In the genomic region with DNA sequence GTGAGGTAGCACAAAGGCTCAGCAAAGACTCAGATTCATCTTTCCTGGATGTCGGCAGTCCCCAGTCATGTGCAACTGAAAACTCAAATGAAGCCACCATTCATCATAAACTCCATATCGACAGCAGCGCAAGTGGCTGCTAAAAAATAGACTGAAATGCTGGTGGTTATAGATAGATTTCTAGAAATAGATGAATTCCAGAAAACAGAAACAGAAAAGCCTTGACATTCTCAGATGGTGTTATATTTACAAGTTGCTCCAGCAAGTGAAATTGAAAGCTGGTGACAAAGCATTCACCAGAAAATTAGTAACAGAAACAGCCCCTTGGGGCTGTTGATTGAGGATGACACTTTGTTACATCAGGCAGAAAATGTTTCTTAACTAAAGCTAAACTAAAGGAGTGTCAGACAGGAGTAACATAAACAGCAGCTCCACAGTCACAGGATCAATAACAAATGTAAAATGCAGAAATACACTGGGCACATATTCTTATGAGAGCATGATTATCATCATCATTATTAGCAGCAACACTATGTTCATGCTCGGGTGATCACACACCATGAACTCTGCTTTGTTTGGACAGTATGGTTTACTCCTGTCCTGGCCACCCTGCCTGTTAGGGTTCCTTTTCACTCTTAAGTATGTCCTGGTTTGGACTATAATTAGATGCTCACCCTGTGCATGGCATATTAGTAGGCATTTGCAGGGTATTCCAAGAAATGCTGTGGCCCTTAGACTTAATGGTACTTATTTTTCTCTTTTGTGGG, we compare ENCODE assay signal across 11 cellular contexts. TPM values are rescaled to one million over a fixed set of nuclear protein-coding genes. Genes with fewer than 3 reads are reported as not detected.
DNase-seq lines count a peak whose midpoint lies in the region; ATAC-seq, FAIRE-seq and TF ChIP-seq lines count a peak whose summit lies in the region.
"Had no signal": no experiment of that assay in that cellular context is flagged by ENCODE, and none has a peak within 500 bp of the region (broad histone marks: within the 10 kb centered on the region; RNA-seq: fewer than 3 reads in every experiment).

No MANE protein-coding gene starts in this region.

- H3K4me2 ChIP-seq in GM12878 (ENCODE audit: control insufficient read depth, insufficient read depth) (no peak overlapping the region), OCI-LY7 (ENCODE audit: low read length) (no peak overlapping the region)

- WGBS in GM12878 (ENCODE audit: insufficient coverage, insufficient replicate concordance, low lambda C conversion rate, missing lambda C conversion rate) = 51% methylated on average over 4 of the region's 4 CpGs
- 77 to 82% methylated on average over 4 of the region's 4 CpGs for WGBS in thyroid gland, 2 donors

- H3K9ac ChIP-seq in GM12878 (ENCODE audit: control insufficient read depth, insufficient read depth, low read length) = no peak overlapping the region

- H3K9me3 ChIP-seq in GM12878 (replicated peaks; ENCODE audit: control insufficient read depth, insufficient read depth, low read length) (no peaks in the 10 kb centered on the region; the same call in 2 of the 3 replicates), thyroid gland (no peaks in the 10 kb centered on the region), OCI-LY7 (ENCODE audit: low read length) (0 out of 2 replicates have a peak, but pooled peaks cover 5% of the 10 kb centered on the region)

- no peaks in the 10 kb centered on the region for H3K9me2 ChIP-seq in OCI-LY7 (ENCODE audit: insufficient read depth, low read length)

- intact Hi-C loops in GM12878 (cut with micrococcal nuclease; ENCODE audit: unreplicated experiment) (no loop called here), thyroid gland (cut with DNase I) (no loop called here), OCI-LY7 (cut with micrococcal nuclease; ENCODE audit: unreplicated experiment) (no loop called here)

- H3K4me1 ChIP-seq in GM12878 (ENCODE audit: control insufficient read depth, insufficient read depth, low read length) = no peaks in the 10 kb centered on the region
- H3K4me1 ChIP-seq in thyroid gland = no peaks in the 10 kb centered on the region
- no peaks in the 10 kb centered on the region for H3K4me1 ChIP-seq in OCI-LY7 (ENCODE audit: insufficient read depth, low read length, poor library complexity, severe bottlenecking)
- H3K4me1 ChIP-seq: left ventricle myocardium inferior had no signal

- SMC1A ChIA-PET in GM12878 (lab: Charles Lee; ENCODE audit: uncharacterized antibody, unreplicated experiment) = no interaction called here

- no peak for FAIRE-seq in GM12878 (lab: Jason Lieb, UNC)

- H3K27ac ChIP-seq in GM12878 (ENCODE audit: control insufficient read depth, insufficient read depth) (no peak overlapping the region), thyroid gland (no peak overlapping the region), OCI-LY7 (ENCODE audit: low read depth, low read length, poor library complexity, severe bottlenecking) (no peak overlapping the region)
- H3K27ac ChIP-seq: left ventricle myocardium inferior had no signal

- in situ Hi-C loops in GM12878 (cut with MboI) = no loop called here

- CTCF ChIA-PET in GM12878 (lab: Yijun Ruan, JAX) = no interaction called here
- CTCF ChIA-PET in OCI-LY7 (lab: Charles Lee; ENCODE audit: unreplicated experiment) = no interaction called here

- TF ChIP-seq RAD21 in GM12878 (IDR thresholded peaks at IDR 0.05; ENCODE audit: insufficient read depth, low read depth, low read length) = no peak

- RAD21 ChIA-PET in GM12878 (lab: Charles Lee; ENCODE audit: unreplicated experiment) = no interaction called here

- H3K4me3 ChIP-seq in GM12878 (no peak overlapping the region), thyroid gland (replicated peaks in 1 of 3) (no peak overlapping the region), OCI-LY7 (ENCODE audit: low read depth, low read length, poor library complexity, severe bottlenecking) (no peak overlapping the region)
- H3K4me3 ChIP-seq: left ventricle myocardium inferior had no signal

- POLR2A ChIA-PET in GM12878 (lab: Charles Lee) = no interaction called here
- POLR2A ChIA-PET in OCI-LY7 (lab: Charles Lee) = interaction anchor here (1.3 kb wide), 1 partner anchor 11 kb away, joined by 3 read pairs; no protein-coding TSS in a partner anchor

- H3K36me3 ChIP-seq in GM12878 (ENCODE audit: control insufficient read depth in 2 of 2, insufficient read depth in 2 of 2, low read length in 1 of 2) (no peaks in the 10 kb centered on the region), thyroid gland (no peaks in the 10 kb centered on the region), OCI-LY7 (ENCODE audit: insufficient read depth, low read length) (no peaks in the 10 kb centered on the region)
- H3K36me3 ChIP-seq: left ventricle myocardium inferior had no signal

- H3K27me3 ChIP-seq in GM12878 (replicated peaks in 1 of 2; ENCODE audit: control insufficient read depth in 2 of 2, insufficient read depth in 2 of 2, low read length in 1 of 2) (no peaks in the 10 kb centered on the region), thyroid gland (no peaks in the 10 kb centered on the region)

- TF ChIP-seq EP300 in GM12878 (IDR thresholded peaks at IDR 0.05; ENCODE audit: borderline replicate concordance in 1 of 2, control insufficient read depth in 1 of 2, low read depth in 2 of 2, low read length in 2 of 2) = no peak

- H2AFZ ChIP-seq in GM12878 (ENCODE audit: control insufficient read depth, low read depth, low read length) (no peak overlapping the region), OCI-LY7 (ENCODE audit: low read length) (no peak overlapping the region)

- BruUV-seq in GM12878 (replicated peaks; lab: Mats Ljungman, UMichigan) = no TSS peak
- no TSS peak for BruUV-seq in OCI-LY7 (replicated peaks; lab: Mats Ljungman, UMichigan)

- no peak for TF ChIP-seq CTCF in GM12878 (IDR thresholded peaks at IDR 0.05 in 2 of 3, conservative IDR thresholded peaks at IDR 0.05 in 1 of 3; ENCODE audit: control insufficient read depth in 2 of 3, extremely low read depth in 1 of 3, insufficient read depth in 1 of 3, low read depth in 3 of 3, low read length in 3 of 3)
- no peak for TF ChIP-seq CTCF in thyroid gland (IDR thresholded peaks at IDR 0.05)
- no peak for TF ChIP-seq CTCF in OCI-LY7 (conservative IDR thresholded peaks at IDR 0.05; ENCODE audit: low read length)

- H4K20me1 ChIP-seq in GM12878 (ENCODE audit: control insufficient read depth, insufficient read depth) = no peaks in the 10 kb centered on the region
- H4K20me1 ChIP-seq in OCI-LY7 (ENCODE audit: insufficient read depth, low read length) = no peaks in the 10 kb centered on the region

- H3K79me2 ChIP-seq in GM12878 (ENCODE audit: control insufficient read depth, insufficient read depth, low read length) (no peaks in the 10 kb centered on the region), OCI-LY7 (ENCODE audit: insufficient read depth, low read depth, low read length) (no peaks in the 10 kb centered on the region)

- ATAC-seq in GM18907 (IDR thresholded peaks at IDR 0.05; ENCODE audit: unreplicated experiment) (peak; percentile 85), GM21529 (IDR thresholded peaks at IDR 0.05; ENCODE audit: unreplicated experiment) (peak; percentile 89), HG03108 (IDR thresholded peaks at IDR 0.05; ENCODE audit: unreplicated experiment) (peak; percentile 74), GM12878 (peak; percentile 57)

- no peak for DNase-seq in GM12878 (ENCODE audit: low read depth, low spot score)
- no peak for DNase-seq in SK-N-DZ (ENCODE audit: low spot score)
- DNase-seq in thyroid gland = no peak
- no peak for DNase-seq in OCI-LY7 (ENCODE audit: low spot score)
- DNase-seq: CD4-positive, alpha-beta memory T cell; left ventricle myocardium inferior; stimulated activated CD4-positive, alpha-beta T cell treated with anti-CD3 and anti-CD28 coated beads, Interleukin-12 subunit alpha, Interleukin-12 subunit beta, amount 100 ng/mL, for 4 hours had no signal

- no peak for TF ChIP-seq POLR2A in GM12878 (IDR thresholded peaks at IDR 0.05; ENCODE audit: low read depth, low read length)
- no peak for TF ChIP-seq POLR2A in thyroid gland (IDR thresholded peaks at IDR 0.05)

TF ChIP-seq in GM12878, 131 proteins besides CTCF, POLR2A, EP300 and RAD21:
- TF ChIP-seq PAX5 (IDR thresholded peaks at IDR 0.05; ENCODE audit: borderline replicate concordance, low read depth, low read length) (peak; percentile 72; the same call in 1 of the 2 replicates), BCL11A (IDR thresholded peaks at IDR 0.05; ENCODE audit: low read depth, low read length) (no peak)
TF ChIP-seq in GM12878: peak in this region for 1.

RNA-seq across cellular contexts. Expression of gene SLC35F1, which starts 36.4 kb away (rescaled TPM):
- total RNA-seq in GM12878 (2013; cell fraction: nucleolus; rRNA removed) = 0.08 TPM in 1 of 2 replicates, not detected in the other
- total RNA-seq in GM12878 (2014; rRNA removed) (not detected in 2 replicates), GM12878 (2014; rRNA removed; fragmentation: Illumina TruSeq; extraction: Trizol) (not detected in 2 replicates), GM12878 (2021) (0.05 TPM in 1 of 2 replicates, not detected in the other), thyroid gland (1 to 10 TPM in 2 of 4 donors, under 1 TPM in 2; 0.54 to 5.5 (median 1.4) TPM), OCI-LY7 (2022) (not detected in 2 replicates)
- not detected for polyA plus RNA-seq in GM12878 (2011; ENCODE audit: low read depth)
- polyA plus RNA-seq in GM12878 (2011; rRNA removed) (0.01 and 0.03 TPM in 2 replicates), GM12878 (2014; fragmentation: Illumina TruSeq; extraction: Trizol) (not detected in 2 replicates), GM12878 (2014; fragmentation: Nextera tagmentation; extraction: Ambion mirVana) (not detected), GM12878 (2014; rRNA removed) (not detected in 2 replicates), GM12878 (2016; fragmentation: Nextera tagmentation; extraction: Ambion mirVana) (not detected)
- polyA plus RNA-seq in GM12878 (2011; cell fraction: cytosol; rRNA removed) = 0.01 and 0.03 TPM in 2 replicates
- not detected in 2 replicates for polyA plus RNA-seq in GM12878 (2011; cell fraction: nucleus; rRNA removed)
- 0.05 and 0.07 TPM in 2 replicates for polyA plus RNA-seq in GM12878 (2012)
- 0.07 and 0.10 TPM in 2 replicates for polyA minus RNA-seq in GM12878 (2011; rRNA and poly(A)+ RNA removed)
- not detected in 2 replicates for polyA minus RNA-seq in GM12878 (2011; cell fraction: cytosol; rRNA and poly(A)+ RNA removed)
- polyA minus RNA-seq in GM12878 (2011; cell fraction: nucleus; rRNA and poly(A)+ RNA removed) = not detected in 2 replicates
- polyA plus RNA-seq in SK-N-DZ (2014; cell fraction: cytosol; rRNA removed) = 14.3 and 14.6 TPM in 2 replicates
- polyA plus RNA-seq in SK-N-DZ (2014; cell fraction: nucleus; rRNA removed) = 4.3 and 4.7 TPM in 2 replicates
- 0.03 TPM in 1 of 2 replicates, not detected in the other for total RNA-seq in OCI-LY7 (2014; rRNA removed; shearing (Covaris generic))
- total RNA-seq: CD4-positive, alpha-beta memory T cell had no signal
- polyA plus RNA-seq: CD4-positive, alpha-beta memory T cell; IgD-negative memory B cell had no signal
